29 cellular contexts compared by ENCODE assay signal in genomic region chr3:181718416-181718815, GRCh38. TPM values are rescaled to one million over a fixed set of nuclear protein-coding genes. Genes with fewer than 3 reads are reported as not detected.
DNase-seq lines count a peak whose midpoint lies in the region; ATAC-seq, FAIRE-seq and TF ChIP-seq lines count a peak whose summit lies in the region.
"Had no signal": no experiment of that assay in that cellular context is flagged by ENCODE, and none has a peak within 500 bp of the region (broad histone marks: within the 10 kb centered on the region; RNA-seq: fewer than 3 reads in every experiment).

No MANE protein-coding gene starts in this region.

- H3K4me3 ChIP-seq in H7 (ENCODE audit: insufficient read depth, low read depth, low read length) = no peak overlapping the region
- peak overlapping the region; percentile 32 to 98 (median 65); a peak in 5 of 8 replicates for H3K4me3 ChIP-seq in H1 (ENCODE audit: extremely low read depth in 1 of 4, insufficient read depth in 2 of 4, low read depth in 3 of 4, low read length in 4 of 4)
- peak overlapping the region in 1 of 2 donors; percentile 95 for H3K4me3 ChIP-seq in neuronal stem cell (ENCODE audit: low read length in 2 of 2)
- H3K4me3 ChIP-seq in lower lobe of right lung = no peak overlapping the region
- H3K4me3 ChIP-seq: BLaER1, GM12878, lung, smooth muscle cell, testis, uterus had no signal

- TF ChIP-seq POLR2A in H1 (IDR thresholded peaks at IDR 0.05; ENCODE audit: control extremely low read depth in 1 of 2, low read depth in 2 of 2, low read length in 2 of 2) = peak in 1 of 2 experiments; percentile 8; a peak in 1 of 3 replicates

- intact Hi-C loops in lower lobe of right lung (cut with DNase I) = no loop called here

- ATAC-seq in WTC11 (no peak), GM21737 (IDR thresholded peaks at IDR 0.05; ENCODE audit: unreplicated experiment) (no peak), lower lobe of right lung (no peak)
- ATAC-seq: GM12878 had no signal

- H3K9me3 Mint-ChIP-seq in WTC11 = no peaks in the 10 kb centered on the region
- H3K9me3 Mint-ChIP-seq: activated T-helper 1 cell treated with anti-CD3 and anti-CD28 coated beads, Interleukin-12 subunit alpha, Interleukin-12 subunit beta, Interleukin-2, Interleukin-4 antibody, amounts not matched to agents 30 ng/mL and 10 ng/mL and 1 ng/mL, durations not matched to agents 14 hours and 24 hours and 36 hours; T-helper 2 cell treated with Interferon-gamma antibody and Interleukin-4, amounts not matched to agents 5 μg/mL and 100 μg/mL, for 36 hours had no signal

- no peaks in the 10 kb centered on the region for H3K9me3 ChIP-seq in H1 (ENCODE audit: insufficient read depth in 2 of 2, low read depth in 1 of 2, low read length in 1 of 2)
- H3K9me3 ChIP-seq in neuronal stem cell (replicated peaks in 1 of 2; ENCODE audit: control insufficient read depth in 2 of 2, insufficient read depth in 1 of 2, low read depth in 1 of 2, low read length in 2 of 2) = no peaks in the 10 kb centered on the region
- H3K9me3 ChIP-seq in lower lobe of right lung = no peaks in the 10 kb centered on the region
- H3K9me3 ChIP-seq: testis, uterus had no signal

- H3K4me3 Mint-ChIP-seq in WTC11 = no peak overlapping the region; the same call in none of the 2 replicates
- H3K4me3 Mint-ChIP-seq: activated CD4-positive, alpha-beta T cell treated with anti-CD3 and anti-CD28 coated beads, Interleukin-2, amount 10 ng/mL, durations not matched to agents 24 days and 14 days; activated T-helper 1 cell treated with anti-CD3 and anti-CD28 coated beads, Interleukin-12 subunit alpha, Interleukin-12 subunit beta, Interleukin-2, Interleukin-4 antibody, amounts not matched to agents 30 ng/mL and 10 ng/mL and 1 ng/mL, durations not matched to agents 14 hours and 24 hours and 36 hours; T-helper 2 cell treated with Interferon-gamma antibody and Interleukin-4, amounts not matched to agents 5 μg/mL and 100 μg/mL, for 36 hours had no signal

- H3K9ac ChIP-seq in H1 (replicated peaks in 1 of 4; ENCODE audit: extremely low read depth in 1 of 4, low read depth in 3 of 4, low read length in 3 of 4) = no peak overlapping the region
- H3K9ac ChIP-seq in neuronal stem cell (ENCODE audit: low read depth, low read length, poor library complexity) = no peak overlapping the region
- H3K9ac ChIP-seq: BLaER1 had no signal

- H3K14ac ChIP-seq in H1 (ENCODE audit: insufficient read length) = no peak overlapping the region
- no peak overlapping the region for H3K14ac ChIP-seq in neuronal stem cell (ENCODE audit: low read length)

- no peak overlapping the region for H3K56ac ChIP-seq in H1 (replicated peaks; ENCODE audit: insufficient read length, low read depth, low read length)

- peak overlapping the region; percentile 96 for H3K27ac Mint-ChIP-seq in WTC11
- H3K27ac Mint-ChIP-seq: activated CD4-positive, alpha-beta T cell treated with anti-CD3 and anti-CD28 coated beads, Interleukin-2, amount 10 ng/mL, durations not matched to agents 24 days and 14 days; T-helper 2 cell treated with Interferon-gamma antibody and Interleukin-4, amounts not matched to agents 5 μg/mL and 100 μg/mL, for 36 hours had no signal

- H3K36me3 ChIP-seq in H7 (replicated peaks; ENCODE audit: control insufficient read depth, insufficient read depth, low read length) (peaks cover 1% of the 10 kb centered on the region; the same call in 1 of the 2 replicates), H1 (ENCODE audit: control insufficient read depth in 2 of 4, insufficient read depth in 4 of 4, low read length in 3 of 4) (peaks cover 0 to 59% (median 7%) of the 10 kb centered on the region in 4 experiments; a peak in 4 of 8 replicates), neuronal stem cell (replicated peaks in 1 of 2; ENCODE audit: control insufficient read depth in 2 of 2, insufficient read depth in 2 of 2, low read length in 2 of 2) (peaks cover 11 to 92% of the 10 kb centered on the region in 2 donors), lower lobe of right lung (no peaks in the 10 kb centered on the region)
- H3K36me3 ChIP-seq: BLaER1, uterus had no signal

- TF ChIP-seq EP300 in H1 (IDR thresholded peaks at IDR 0.05; ENCODE audit: borderline replicate concordance in 1 of 2, low read depth in 2 of 2, low read length in 2 of 2) = no peak

- no peak overlapping the region for H4K5ac ChIP-seq in H1 (ENCODE audit: insufficient read length, low read depth, low read length)

- H2BK5ac ChIP-seq in H1 (ENCODE audit: low read depth, low read length) (no peak overlapping the region), neuronal stem cell (ENCODE audit: low read length) (no peak overlapping the region)

- no peak overlapping the region for H2BK15ac ChIP-seq in H1 (ENCODE audit: low read length)
- H2BK15ac ChIP-seq in neuronal stem cell (ENCODE audit: low read length) = no peak overlapping the region

- H2AFZ ChIP-seq in H1 (ENCODE audit: low read length) (no peak overlapping the region), neuronal stem cell (ENCODE audit: low read length) (no peak overlapping the region)

- H3K4me2 ChIP-seq in H1 (ENCODE audit: insufficient read depth in 1 of 2, low read depth in 2 of 2, low read length in 2 of 2) = peak overlapping the region; percentile 70 to 89; a peak in 3 of 4 replicates
- peak overlapping the region; percentile 63 for H3K4me2 ChIP-seq in neuronal stem cell (ENCODE audit: insufficient read depth, low read length, poor library complexity, severe bottlenecking)
- H3K4me2 ChIP-seq: BLaER1, smooth muscle cell had no signal

- POLR2A ChIA-PET in WTC11 (lab: Charles Lee) = interaction anchor here (0.9 to 1.3 kb wide), 2 partner anchors 8 to 38 kb away, joined by 3 to 6 read pairs; no protein-coding TSS in a partner anchor
- POLR2A ChIA-PET in H1 (lab: Charles Lee; ENCODE audit: partially characterized antibody) = interaction anchor here (0.9 to 5.0 kb wide), 8 partner anchors 10 to 176 kb away, joined by 3 to 72 read pairs (median 4); no protein-coding TSS in a partner anchor

- H3K4ac ChIP-seq in H1 (replicated peaks; ENCODE audit: insufficient read length, low read depth, low read length) = no peak overlapping the region
- no peak overlapping the region for H3K4ac ChIP-seq in neuronal stem cell (ENCODE audit: low read length)

- H3K4me1 Mint-ChIP-seq in WTC11 = peaks cover 68% of the 10 kb centered on the region
- H3K4me1 Mint-ChIP-seq: activated CD4-positive, alpha-beta T cell treated with anti-CD3 and anti-CD28 coated beads, Interleukin-2, amount 10 ng/mL, durations not matched to agents 24 days and 14 days had no signal

- H2AK5ac ChIP-seq in H1 (ENCODE audit: low read depth, low read length) (no peak overlapping the region), neuronal stem cell (ENCODE audit: low read depth, low read length) (no peak overlapping the region)

- no peak overlapping the region for H2BK20ac ChIP-seq in H1 (ENCODE audit: low read length)

- H3K27me3 ChIP-seq in H7 (ENCODE audit: control insufficient read depth, insufficient read depth, low read length) (peaks cover 10% of the 10 kb centered on the region), H1 (replicated peaks in 1 of 4; ENCODE audit: control insufficient read depth in 3 of 4, extremely low read depth in 1 of 4, insufficient read depth in 3 of 4, low read length in 3 of 4) (peaks cover 0 to 2% (median under 1%) of the 10 kb centered on the region in 4 experiments; a peak in 2 of 7 replicates), neuronal stem cell (ENCODE audit: control insufficient read depth in 3 of 3, insufficient read depth in 3 of 3, low read depth in 1 of 3, low read length in 3 of 3) (no peaks in the 10 kb centered on the region), lower lobe of right lung (ENCODE audit: low read depth) (peaks cover 100% of the 10 kb centered on the region)
- H3K27me3 ChIP-seq: testis had no signal

- WGBS in H1 (ENCODE audit: extremely low coverage in 1 of 2, insufficient coverage in 1 of 2, insufficient read length in 1 of 2, insufficient replicate concordance in 2 of 2, low coverage in 1 of 2, low lambda C conversion rate in 2 of 2, missing lambda C conversion rate in 1 of 2), 2 experiments = 48% methylated on average over 3 of the region's 3 CpGs; no CpG with 5 or more reads in 1 of the 2 experiments
- WGBS in neuronal stem cell (ENCODE audit: extremely low coverage in 2 of 2, insufficient read length in 2 of 2, insufficient replicate concordance in 1 of 2), 2 donors = no CpG with 5 or more reads among the region's 3 CpGs

- H3K23ac ChIP-seq in H1 (ENCODE audit: insufficient read length) (no peak overlapping the region), neuronal stem cell (ENCODE audit: low read depth, low read length, poor library complexity) (no peak overlapping the region)

- no peak for TF ChIP-seq CTCF in WTC11 (IDR thresholded peaks at IDR 0.05)
- TF ChIP-seq CTCF in H1 (IDR thresholded peaks at IDR 0.05; ENCODE audit: control extremely low read depth in 1 of 3, insufficient read depth in 1 of 3, low read depth in 1 of 3, low read length in 3 of 3) = no peak
- no peak for TF ChIP-seq CTCF in lower lobe of right lung (IDR thresholded peaks at IDR 0.05)
- TF ChIP-seq CTCF in GM13977 (IDR thresholded peaks at IDR 0.05; ENCODE audit: extremely low read depth, insufficient read depth, missing control alignments) = no peak

- no peak for FAIRE-seq in H1 (lab: Jason Lieb, UNC)
- FAIRE-seq: GM12878 had no signal

- H3K4me1 ChIP-seq in H1 (replicated peaks in 1 of 4; ENCODE audit: control insufficient read depth in 3 of 4, insufficient read depth in 4 of 4, low read length in 3 of 4) (peaks cover 15 to 30% (median 22%) of the 10 kb centered on the region in 4 experiments), neuronal stem cell (ENCODE audit: control insufficient read depth in 2 of 2, insufficient read depth in 1 of 2, low read depth in 1 of 2, low read length in 2 of 2) (peaks cover 19 to 48% of the 10 kb centered on the region in 2 donors), lower lobe of right lung (no peaks in the 10 kb centered on the region)
- H3K4me1 ChIP-seq: BLaER1, testis, uterus had no signal

- no peak overlapping the region for H3K27ac ChIP-seq in H1 (ENCODE audit: low read depth, low read length)
- H3K27ac ChIP-seq in neuronal stem cell (replicated peaks; ENCODE audit: low read length) = no peak overlapping the region
- no peak overlapping the region for H3K27ac ChIP-seq in lower lobe of right lung
- H3K27ac ChIP-seq: BLaER1, testis, uterus, VCaP had no signal

- CTCF ChIA-PET in WTC11 (lab: Charles Lee) = interaction anchor here (0.7 to 1.4 kb wide), 2 partner anchors 18 to 216 kb away, joined by 3 to 5 read pairs; no protein-coding TSS in a partner anchor
- CTCF ChIA-PET in H1 (lab: Charles Lee; ENCODE audit: partially characterized antibody) = interaction anchor here (0.5 to 4.7 kb wide), 10 partner anchors 9 to 748 kb away, joined by 3 to 23 read pairs (median 3); no protein-coding TSS in a partner anchor

- peak overlapping the region; percentile 21; the same call in 1 of the 2 replicates for H3K18ac ChIP-seq in H1 (ENCODE audit: extremely low read depth, low read length)
- H3K18ac ChIP-seq in neuronal stem cell (ENCODE audit: low read length) = no peak overlapping the region

- in situ Hi-C loops in GM13977 (cut with MboI; ENCODE audit: low pct_unique_long_range_greater_than_20kb, low sequenced_read_pairs, unreplicated experiment) = loop anchor here (25.0 kb wide), 1 partner anchor 544 kb away; no protein-coding TSS in a partner anchor

- H3K79me2 ChIP-seq in H1 (ENCODE audit: control insufficient read depth in 1 of 2, insufficient read depth in 2 of 2, low read length in 2 of 2) = peaks cover under 1 to 85% of the 10 kb centered on the region in 2 experiments

- H4K91ac ChIP-seq in H1 (replicated peaks; ENCODE audit: insufficient read length, low read length) (no peak overlapping the region), neuronal stem cell (ENCODE audit: low read depth, low read length, poor library complexity) (no peak overlapping the region)

- H3K27me3 Mint-ChIP-seq in WTC11 (ENCODE audit: low read depth) = no peaks in the 10 kb centered on the region; the same call in 1 of the 2 replicates

- H3K36me3 Mint-ChIP-seq in WTC11 = peaks cover 26% of the 10 kb centered on the region

- H2BK12ac ChIP-seq in H1 (ENCODE audit: low read depth, low read length) = no peak overlapping the region; the same call in 1 of the 2 replicates
- no peak overlapping the region for H2BK12ac ChIP-seq in neuronal stem cell (ENCODE audit: low read length)

- peaks cover 3% of the 10 kb centered on the region for H3K79me1 ChIP-seq in H1 (ENCODE audit: low read depth, low read length)
- H3K79me1 ChIP-seq in neuronal stem cell (ENCODE audit: low read depth, low read length) = peaks cover 5% of the 10 kb centered on the region

- no peaks in the 10 kb centered on the region; the same call in 1 of the 2 replicates for H3K23me2 ChIP-seq in H1 (ENCODE audit: low read depth, low read length)

- H2BK120ac ChIP-seq in H1 (replicated peaks; ENCODE audit: low read depth, low read length) = no peak overlapping the region
- no peak overlapping the region for H2BK120ac ChIP-seq in neuronal stem cell (ENCODE audit: low read depth, low read length)

- H4K8ac ChIP-seq in H1 (ENCODE audit: extremely low read depth, insufficient read depth, low read length) = no peak overlapping the region
- no peak overlapping the region for H4K8ac ChIP-seq in neuronal stem cell (ENCODE audit: low read depth, low read length)

- DNase-seq in H7 (peak; percentile 10), WTC11 (ENCODE audit: low spot score) (no peak), H1 (ENCODE audit: low read depth in 1 of 2, low spot score in 2 of 2) (no peak), neuronal stem cell (ENCODE audit: low spot score) (no peak), lower lobe of right lung (no peak), GM13977 (ENCODE audit: low spot score) (no peak), NCI-H2029 (lab: John Stamatoyannopoulos, UW) (no peak)
- DNase-seq: activated CD4-positive, alpha-beta T cell treated with anti-CD3 and anti-CD28 coated beads, Interleukin-2, amount 10 ng/mL, durations not matched to agents 24 days and 14 days; activated naive CD4-positive, alpha-beta T cell treated with anti-CD3 and anti-CD28 coated beads, Interleukin-2, amount 50 U/mL, for 16 hours; anterior cingulate cortex; cerebellar nuclear complex; effector memory CD4-positive, alpha-beta T cell; HCEC 1CT; NCI-H1105; NCI-H2029 treated with DMSO at 0.1 percent for 48 hours; NCI-H774; occipital lobe; OCI-M1; testis; uterus had no signal

- no peak for TF ChIP-seq RAD21 in H1 (IDR thresholded peaks at IDR 0.05 in 1 of 2, conservative IDR thresholded peaks at IDR 0.05 in 1 of 2; ENCODE audit: low read depth in 2 of 2, low read length in 2 of 2)

- no peaks in the 10 kb centered on the region for H4K20me1 ChIP-seq in H1 (replicated peaks in 1 of 2; ENCODE audit: control insufficient read depth in 1 of 2, insufficient read depth in 2 of 2, low read length in 2 of 2)

RNA-seq across cellular contexts. Expression of gene SOX2, which starts 6.7 kb away (rescaled TPM):
- 233 and 264 TPM in 2 replicates for total RNA-seq in H7 (2014; rRNA removed; shearing (Covaris generic))
- 189 to 245 TPM (median 239 TPM) in 3 replicates for total RNA-seq in WTC11 (2021)
- 247 and 260 TPM in 2 replicates for total RNA-seq in H1 (2021; fragmentation: NEBNext Ultra II Directional; extraction: Animal tissue kit (Norgen Biotek cat#: 25700))
- polyA plus RNA-seq in H1 (2011; rRNA removed) = 149 and 170 TPM in 2 replicates
- polyA plus RNA-seq in H1 (2011; cell fraction: cytosol; rRNA removed) = 181 TPM
- 120 TPM for polyA plus RNA-seq in H1 (2011; cell fraction: nucleus; rRNA removed)
- 130 to 186 TPM (median 157 TPM) in 4 replicates for polyA plus RNA-seq in H1 (2012, experiment 1 of 2)
- polyA plus RNA-seq in H1 (2012, experiment 2 of 2) = 64.0 TPM
- 171 TPM for polyA plus RNA-seq in H1 (2013, experiment 1 of 2)
- 169 TPM for polyA plus RNA-seq in H1 (2013, experiment 2 of 2)
- polyA minus RNA-seq in H1 (2011; rRNA and poly(A)+ RNA removed) = 34.6 and 35.5 TPM in 2 replicates
- 101 TPM for polyA minus RNA-seq in H1 (2011; cell fraction: cytosol; rRNA and poly(A)+ RNA removed)
- polyA minus RNA-seq in H1 (2011; cell fraction: nucleus; rRNA and poly(A)+ RNA removed) = 83.5 TPM
- 589 TPM for polyA plus RNA-seq in neuronal stem cell (2013, experiment 1 of 2)
- polyA plus RNA-seq in neuronal stem cell (2013, experiment 2 of 2) = 620 TPM
- 4.0 TPM for total RNA-seq in lower lobe of right lung
- total RNA-seq: activated CD4-positive, alpha-beta T cell treated with anti-CD3 and anti-CD28 coated beads, Interleukin-2, amount 10 ng/mL, durations not matched to agents 24 days and 14 days; kidney epithelial cell; smooth muscle cell had no signal
- polyA plus RNA-seq: smooth muscle cell had no signal

Comparison
In these comparisons a context has a peak if more than half of its experiments do, and no peak if none do; other contexts are left out.
1. H3K4me3 ChIP-seq: peak in H1 (4 of 4); none in H7 (single experiment) and lower lobe of right lung (single experiment).
2. RNA of gene SOX2, which starts 6.7 kb away (total RNA-seq): 247 to 260 TPM in H1, 233 to 264 TPM in H7 and 189 to 245 TPM in WTC11; 4.0 TPM in lower lobe of right lung (single experiment); every median in the first group is over 10 times any median in the second.